In the genomic region with DNA sequence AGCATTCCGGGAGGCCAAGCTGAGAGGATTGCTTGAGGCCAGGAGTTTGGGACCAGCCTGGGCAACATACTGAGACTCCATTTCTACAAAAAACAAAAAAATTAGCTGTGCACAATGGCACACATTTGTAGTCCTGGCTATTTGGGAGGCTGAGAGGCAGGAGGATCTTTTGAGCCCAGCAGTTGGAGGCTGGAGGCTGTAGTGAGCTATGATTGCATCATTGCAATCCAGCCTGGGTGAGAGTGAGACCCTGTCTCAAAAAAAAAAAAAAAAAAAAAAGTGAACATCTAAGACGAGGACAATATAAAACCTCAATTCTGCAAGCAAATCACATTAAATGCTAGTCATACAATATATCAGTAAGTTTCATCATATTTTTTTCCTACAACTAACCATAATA, we compare ENCODE assay signal across 8 cellular contexts.
"Had no signal": no experiment of that assay in that cellular context is flagged by ENCODE, and none has a peak within 500 bp of the region (broad histone marks: within the 10 kb centered on the region; RNA-seq: fewer than 3 reads in every experiment).

No MANE protein-coding gene starts in this region.

- H3K4me3 ChIP-seq: GM12878 had no signal

- ATAC-seq: GM12878 had no signal

- DNase-seq: GDM1, GF-D8 had no signal

- FAIRE-seq: G401.6, GM12878, GM12891, GM12892, GM18507, GM19239 had no signal
